Comparison of ENCODE assay signal across 1 cellular context in genomic region chr5:171387970-171388815, GRCh38.
TF ChIP-seq lines count a peak whose summit lies in the region.

No MANE protein-coding gene starts in this region.

TF ChIP-seq in WTC11, 78 proteins besides CTCF, POLR2A, EP300 and RAD21 (continued from another document and continues in another):
- TF ChIP-seq STAT6 (CRISPR knock-in tag; conservative IDR thresholded peaks at IDR 0.05; ENCODE audit: low read depth) = no peak
- no peak for TF ChIP-seq SMAD4 (CRISPR knock-in tag; IDR thresholded peaks at IDR 0.05)
- TF ChIP-seq SP1 (CRISPR knock-in tag; conservative IDR thresholded peaks at IDR 0.05) = no peak; the same call in 1 of the 2 replicates
- peak; percentile 90 for TF ChIP-seq ZNF425 (CRISPR knock-in tag; conservative IDR thresholded peaks at IDR 0.05)
- peak; percentile 90 for TF ChIP-seq ZMAT4 (CRISPR knock-in tag; IDR thresholded peaks at IDR 0.05)
- no peak for TF ChIP-seq JAZF1 (CRISPR knock-in tag; IDR thresholded peaks at IDR 0.05)
- TF ChIP-seq AFF4 (CRISPR knock-in tag; IDR thresholded peaks at IDR 0.05; ENCODE audit: borderline replicate concordance) = no peak
- no peak for TF ChIP-seq ZNF219 (CRISPR knock-in tag; IDR thresholded peaks at IDR 0.05; ENCODE audit: borderline replicate concordance)
- TF ChIP-seq E2F1 (CRISPR knock-in tag; IDR thresholded peaks at IDR 0.05) = no peak
- no peak for TF ChIP-seq NR3C1 (CRISPR knock-in tag; conservative IDR thresholded peaks at IDR 0.05; ENCODE audit: low read depth)
- TF ChIP-seq PREB (CRISPR knock-in tag; IDR thresholded peaks at IDR 0.05; ENCODE audit: borderline replicate concordance) = no peak
- TF ChIP-seq ERG (CRISPR knock-in tag; IDR thresholded peaks at IDR 0.05) = peak; percentile 72; the same call in 1 of the 2 replicates
- peak; percentile 20; the same call in 1 of the 2 replicates for TF ChIP-seq NR1H2 (CRISPR knock-in tag; IDR thresholded peaks at IDR 0.05)
- TF ChIP-seq SMAD3 (CRISPR knock-in tag; IDR thresholded peaks at IDR 0.05; ENCODE audit: borderline replicate concordance) = 0 out of 2 replicates have a peak, but pooled peaks have one; percentile 75
- TF ChIP-seq ZBTB43 (CRISPR knock-in tag; IDR thresholded peaks at IDR 0.05) = 0 out of 2 replicates have a peak, but pooled peaks have one; percentile 25
- peak; percentile 68; the same call in 1 of the 2 replicates for TF ChIP-seq ZNF232 (CRISPR knock-in tag; IDR thresholded peaks at IDR 0.05)
- TF ChIP-seq ZNF281 (CRISPR knock-in tag; IDR thresholded peaks at IDR 0.05) = no peak; the same call in 1 of the 2 replicates
- peak; percentile 25; the same call in 1 of the 2 replicates for TF ChIP-seq CREB1 (CRISPR knock-in tag; IDR thresholded peaks at IDR 0.05)
- TF ChIP-seq ATF6 (CRISPR knock-in tag; IDR thresholded peaks at IDR 0.05) = 0 out of 2 replicates have a peak, but pooled peaks have one; percentile 71
- TF ChIP-seq ZNF416 (CRISPR knock-in tag; IDR thresholded peaks at IDR 0.05) = peak; percentile 90
- TF ChIP-seq TCF7 (CRISPR knock-in tag; IDR thresholded peaks at IDR 0.05; ENCODE audit: low read depth) = no peak
- no peak; the same call in 1 of the 2 replicates for TF ChIP-seq TEAD1 (CRISPR knock-in tag; IDR thresholded peaks at IDR 0.05)
- no peak for TF ChIP-seq ZNF512 (CRISPR knock-in tag; IDR thresholded peaks at IDR 0.05; ENCODE audit: borderline replicate concordance)
- no peak for TF ChIP-seq GRHL2 (CRISPR knock-in tag; IDR thresholded peaks at IDR 0.05; ENCODE audit: insufficient replicate concordance, severe bottlenecking)
- peak; percentile 94 for TF ChIP-seq MAX (CRISPR knock-in tag; IDR thresholded peaks at IDR 0.05)
- TF ChIP-seq ZBTB21 (CRISPR knock-in tag; IDR thresholded peaks at IDR 0.05; ENCODE audit: borderline replicate concordance) = no peak
